Comparison of ENCODE assay signal across 21 cellular contexts in genomic region chr15:77123854-77124253, GRCh38.
"Had no signal": no experiment of that assay in that cellular context is flagged by ENCODE, and none has a peak within 500 bp of the region (broad histone marks: within the 10 kb centered on the region; RNA-seq: fewer than 3 reads in every experiment).

No MANE protein-coding gene starts in this region.

- ATAC-seq: Right ventricle myocardium inferior had no signal

- H3K27me3 ChIP-seq: Peyer's patch, SJSA1 had no signal

- H3K36me3 ChIP-seq: Peyer's patch had no signal

- DNase-seq: KBM-7, NCI-H1092 treated with DMSO at 0.1 percent for 48 hours, NCI-H1436, NCI-H187, NCI-H2029, NCI-H2081 treated with DMSO at 0.1 percent for 48 hours, NCI-H2171, NCI-H226, NCI-H446, NCI-H510A, NCI-H69, NCI-H774, OCI-M1, PC-9, Peyer's patch, SHP77 treated with DMSO at 0.1 percent for 48 hours, SW 1271 had no signal

- H3K27ac ChIP-seq: HL-60, PC-9, Peyer's patch, SJSA1, SK-N-MC had no signal

- H3K9me3 ChIP-seq: Peyer's patch, SJSA1 had no signal

- H3K4me3 ChIP-seq: PC-9, Peyer's patch, SJSA1, SK-N-MC had no signal
